ENCODE assay signal across 16 cellular contexts in genomic region chr2:64108842-64109241, GRCh38. TPM values are rescaled to one million over a fixed set of nuclear protein-coding genes. Genes with fewer than 3 reads are reported as not detected.
DNase-seq lines count a peak whose midpoint lies in the region; ATAC-seq and TF ChIP-seq lines count a peak whose summit lies in the region.
"Had no signal": no experiment of that assay in that cellular context is flagged by ENCODE, and none has a peak within 500 bp of the region (broad histone marks: within the 10 kb centered on the region; RNA-seq: fewer than 3 reads in every experiment).

No MANE protein-coding gene starts in this region.

- peak; percentile 43 for DNase-seq in G401 (ENCODE audit: low spot score)
- DNase-seq in Karpas-422, result no peak
- peak; percentile 47 for DNase-seq in globus pallidus (ENCODE audit: low spot score)
- DNase-seq in neural crest cell (ENCODE audit: low read depth, low spot score), result no peak
- DNase-seq: effector memory CD4-positive, alpha-beta T cell; naive B cell; NCI-H1048; NCI-H774; SW 1271 had no signal

- H3K4me2 ChIP-seq in Karpas-422 (ENCODE audit: low read depth, low read length, poor library complexity, severe bottlenecking), result no peak overlapping the region
- H3K4me2 ChIP-seq: hepatocyte had no signal

- peak overlapping the region; percentile 58 for H3K27ac ChIP-seq in Karpas-422 (ENCODE audit: low read length)
- H3K27ac ChIP-seq: hepatocyte had no signal

- no peak overlapping the region for H3K4me3 Mint-ChIP-seq in neural crest cell
- H3K4me3 Mint-ChIP-seq: B cell had no signal

- no peaks in the 10 kb centered on the region for H3K27me3 Mint-ChIP-seq in neural crest cell (ENCODE audit: low read depth)
- H3K27me3 Mint-ChIP-seq: B cell, naive B cell had no signal

- H2AFZ ChIP-seq in Karpas-422 (ENCODE audit: low read length), result no peak overlapping the region
- H2AFZ ChIP-seq: hepatocyte had no signal

- H3K79me2 ChIP-seq in Karpas-422 (ENCODE audit: low read length), result peaks cover 95% of the 10 kb centered on the region

- in situ Hi-C loops in G401 (cut with HindIII; ENCODE audit: low sequenced_read_pairs), result no loop called here

- no peak for ATAC-seq in HG02642 (IDR thresholded peaks at IDR 0.05; ENCODE audit: poor library complexity, unreplicated experiment)
- no peak for ATAC-seq in GM19463 (IDR thresholded peaks at IDR 0.05; ENCODE audit: unreplicated experiment)
- no peak for ATAC-seq in GM19324 (IDR thresholded peaks at IDR 0.05; ENCODE audit: low FRiP score, unreplicated experiment)
- ATAC-seq in GM19452 (IDR thresholded peaks at IDR 0.05; ENCODE audit: unreplicated experiment), result no peak

- no peaks in the 10 kb centered on the region for H4K20me1 ChIP-seq in Karpas-422 (ENCODE audit: insufficient read depth, low read depth, low read length)

- H3K4me1 ChIP-seq in Karpas-422 (ENCODE audit: low read length), result peaks cover 87% of the 10 kb centered on the region

- no peaks in the 10 kb centered on the region for H3K9me2 ChIP-seq in Karpas-422 (replicated peaks; ENCODE audit: insufficient read depth, low read length)

- peaks cover 3% of the 10 kb centered on the region for H3K36me3 Mint-ChIP-seq in neural crest cell (ENCODE audit: low read depth)

- H3K9me3 Mint-ChIP-seq in neural crest cell, result no peaks in the 10 kb centered on the region
- H3K9me3 Mint-ChIP-seq: naive B cell had no signal

- H3K27ac Mint-ChIP-seq in neural crest cell (ENCODE audit: unreplicated experiment), result peak overlapping the region; percentile 54

- H3K9ac ChIP-seq in Karpas-422 (ENCODE audit: low read length), result no peak overlapping the region

- H3K4me1 Mint-ChIP-seq in neural crest cell, result peaks cover 12% of the 10 kb centered on the region

- TF ChIP-seq CTCF in neural crest cell (conservative IDR thresholded peaks at IDR 0.05), result no peak

- H3K27me3 ChIP-seq in Karpas-422 (ENCODE audit: low read length), result no peaks in the 10 kb centered on the region
- H3K27me3 ChIP-seq: hepatocyte had no signal

- no peak overlapping the region for H3K4me3 ChIP-seq in Karpas-422 (ENCODE audit: low read length)
- H3K4me3 ChIP-seq: HAP-1, hepatocyte had no signal

- H3K36me3 ChIP-seq in Karpas-422 (ENCODE audit: insufficient read depth, low read length), result peaks cover 39% of the 10 kb centered on the region
- H3K36me3 ChIP-seq: HAP-1 had no signal

- H3K9me3 ChIP-seq in Karpas-422 (ENCODE audit: low read length), result no peaks in the 10 kb centered on the region
- H3K9me3 ChIP-seq: HAP-1 had no signal

RNA-seq across cellular contexts. Expression of gene PELI1, which starts 35.4 kb away (rescaled TPM):
- 0.80 and 4.2 TPM in 2 replicates for total RNA-seq in G401 (2014; rRNA removed; shearing (Covaris generic))
- total RNA-seq in Karpas-422 (2014; rRNA removed; shearing (Covaris generic); ENCODE audit: low replicate concordance), result 49.9 and 90.7 TPM in 2 replicates
- total RNA-seq in neural crest cell, result 47.3 and 52.1 TPM in 2 replicates

Comparison
In these comparisons a context has a peak if more than half of its experiments do, and no peak if none do; other contexts are left out.
1. DNase-seq: peak in G401 (single experiment) and globus pallidus (single experiment); none in Karpas-422 (single experiment) and neural crest cell (single experiment).